ENCODE assay signal across 11 cellular contexts in genomic region chr16:67396775-67397450, GRCh38. TPM values are rescaled to one million over a fixed set of nuclear protein-coding genes. Genes with fewer than 3 reads are reported as not detected.
A peak's percentile ranks its signal among the peaks of the same experiment; 100 is the strongest.
DNase-seq lines count a peak whose midpoint lies in the region; ATAC-seq, FAIRE-seq and TF ChIP-seq lines count a peak whose summit lies in the region.
"Had no signal": no experiment of that assay in that cellular context is flagged by ENCODE, and none has a peak within 500 bp of the region (broad histone marks: within the 10 kb centered on the region; RNA-seq: fewer than 3 reads in every experiment).

No MANE protein-coding gene starts in this region.

- H3K36me3 ChIP-seq in heart right ventricle (no peaks in the 10 kb centered on the region), esophagus squamous epithelium (no peaks in the 10 kb centered on the region), vagina (no peaks in the 10 kb centered on the region), H7 (replicated peaks; ENCODE audit: control insufficient read depth, insufficient read depth, low read length) (no peaks in the 10 kb centered on the region)

- H3K27me3 ChIP-seq in heart right ventricle = peaks cover 0 to 60% (median 9%) of the 10 kb centered on the region in 7 donors
- peaks cover 0 to 17% (median 0%) of the 10 kb centered on the region in 4 donors for H3K27me3 ChIP-seq in esophagus squamous epithelium
- no peaks in the 10 kb centered on the region for H3K27me3 ChIP-seq in vagina
- H3K27me3 ChIP-seq in H7 (ENCODE audit: control insufficient read depth, insufficient read depth, low read length) = peaks cover 40% of the 10 kb centered on the region

- H3K4me3 Mint-ChIP-seq in neural crest cell = peak overlapping the region; percentile 56
- H3K4me3 Mint-ChIP-seq: memory B cell had no signal

- intact Hi-C loops in heart right ventricle (cut with DNase I) (loop anchor here in 4 of 10 donors (5.0 to 10.0 kb wide), 4 partner anchors 112 to 135 kb away; partner anchors contain the start of gene PLEKHG4 (in 1 of the 4)), left cardiac atrium (cut with DNase I) (loop anchor here in 1 of 2 donors (10.0 kb wide), 1 partner anchor 132 kb away; no protein-coding TSS in a partner anchor), esophagus squamous epithelium (cut with DNase I) (no loop called here), vagina (cut with DNase I) (no loop called here)

- H3K4me1 ChIP-seq in heart right ventricle (peaks cover 27 to 75% (median 57%) of the 10 kb centered on the region in 9 donors), esophagus squamous epithelium (peaks cover 64 to 84% (median 69%) of the 10 kb centered on the region in 3 donors), vagina (peaks cover 78% of the 10 kb centered on the region)

- DNase-seq in heart right ventricle = no peak
- no peak for DNase-seq in left cardiac atrium
- DNase-seq in esophagus squamous epithelium (lab: John Stamatoyannopoulos, UW) = no peak
- no peak for DNase-seq in neural crest cell (ENCODE audit: low read depth, low spot score)
- no peak for DNase-seq in vagina (ENCODE audit: extremely low spot score in 2 of 2)
- DNase-seq in NCI-H2196 treated with DMSO at 0.1 percent for 48 hours (lab: John Stamatoyannopoulos, UW; ENCODE audit: unreplicated experiment) = no peak
- no peak for DNase-seq in H54 (ENCODE audit: insufficient read length, low spot score)
- DNase-seq in H7 = no peak
- DNase-seq: stimulated activated naive CD4-positive, alpha-beta T cell treated with Interleukin-2 at 50 U/mL for 16 hours had no signal

- peaks cover 45% of the 10 kb centered on the region for H3K27me3 Mint-ChIP-seq in neural crest cell (ENCODE audit: low read depth)

- ATAC-seq in heart right ventricle (no peak), left cardiac atrium (no peak)

- no peak for FAIRE-seq in H54 (lab: Jason Lieb, UNC)

- peak overlapping the region in 9 of 10 donors; percentile 71 to 88 (median 83) for H3K27ac ChIP-seq in heart right ventricle
- H3K27ac ChIP-seq in esophagus squamous epithelium = peak overlapping the region; percentile 50 to 82 (median 80)
- H3K27ac ChIP-seq in vagina = peak overlapping the region; percentile 66

- peaks cover 26% of the 10 kb centered on the region for H3K4me1 Mint-ChIP-seq in neural crest cell

- TF ChIP-seq CTCF in heart right ventricle (IDR thresholded peaks at IDR 0.05) (no peak), esophagus squamous epithelium (IDR thresholded peaks at IDR 0.05) (no peak), neural crest cell (conservative IDR thresholded peaks at IDR 0.05) (no peak), vagina (IDR thresholded peaks at IDR 0.05) (no peak)

- peak overlapping the region; percentile 81 for H3K27ac Mint-ChIP-seq in neural crest cell (ENCODE audit: unreplicated experiment)
- H3K27ac Mint-ChIP-seq: memory B cell had no signal

- TF ChIP-seq POLR2A in esophagus squamous epithelium (IDR thresholded peaks at IDR 0.05) (no peak), vagina (IDR thresholded peaks at IDR 0.05) (no peak), H54 (IDR thresholded peaks at IDR 0.05; ENCODE audit: low read depth, low read length) (no peak)

- H3K9me3 ChIP-seq in heart right ventricle = no peaks in the 10 kb centered on the region
- H3K9me3 ChIP-seq in esophagus squamous epithelium = no peaks in the 10 kb centered on the region
- no peaks in the 10 kb centered on the region for H3K9me3 ChIP-seq in vagina

- no peaks in the 10 kb centered on the region for H3K9me3 Mint-ChIP-seq in neural crest cell
- H3K9me3 Mint-ChIP-seq: memory B cell had no signal

- WGBS in heart right ventricle, 2 donors = 75 to 79% methylated on average over 11 of the region's 11 CpGs
- WGBS in esophagus squamous epithelium, 2 donors = 67 to 88% methylated on average over 3 to 9 of the region's 11 CpGs

- no peaks in the 10 kb centered on the region for H3K36me3 Mint-ChIP-seq in neural crest cell (ENCODE audit: low read depth)
- H3K36me3 Mint-ChIP-seq: memory B cell had no signal

- peak overlapping the region in 1 of 10 donors; percentile 16 for H3K4me3 ChIP-seq in heart right ventricle
- peak overlapping the region in 1 of 4 donors; percentile 37 for H3K4me3 ChIP-seq in esophagus squamous epithelium
- H3K4me3 ChIP-seq in vagina = no peak overlapping the region
- H3K4me3 ChIP-seq in H7 (ENCODE audit: insufficient read depth, low read depth, low read length) = no peak overlapping the region

RNA-seq across cellular contexts. Expression of gene TPPP3, which starts 3.6 kb away (rescaled TPM):
- total RNA-seq in heart right ventricle = 10 to 100 TPM in 1 of 10 donors, 1 to 10 TPM in 9; 6.4 to 15.9 (median 9.0) TPM
- 10 to 100 TPM; 21.1 to 26.1 TPM for polyA plus RNA-seq in heart right ventricle
- 10 to 100 TPM; 22.9 to 40.1 TPM for total RNA-seq in left cardiac atrium
- total RNA-seq in esophagus squamous epithelium = 10 to 100 TPM in 2 of 4 donors, 1 to 10 TPM in 2; 3.0 to 26.2 (median 8.2) TPM
- 3.4 and 4.7 TPM in 2 replicates for total RNA-seq in neural crest cell
- 28.2 TPM for total RNA-seq in vagina
- 0.44 and 0.80 TPM in 2 replicates for total RNA-seq in H7 (2014; rRNA removed; shearing (Covaris generic))
- total RNA-seq: T-helper 2 cell treated with Interferon-gamma antibody and Interleukin-4, amounts not matched to agents 100 ng/mL and 5 ng/mL, for 36 hours had no signal

RNA-seq across cellular contexts. Expression of gene ZDHHC1, which starts 19.4 kb away (rescaled TPM):
- 1 to 10 TPM; 3.2 to 6.3 (median 4.2) TPM for total RNA-seq in heart right ventricle
- 1 to 10 TPM; 3.6 to 4.4 TPM for polyA plus RNA-seq in heart right ventricle
- total RNA-seq in left cardiac atrium = 1 to 10 TPM; 4.6 to 6.8 TPM
- 10 to 100 TPM in 1 of 4 donors, 1 to 10 TPM in 3; 2.5 to 11.1 (median 3.8) TPM for total RNA-seq in esophagus squamous epithelium
- 9.5 and 10.2 TPM in 2 replicates for total RNA-seq in neural crest cell
- 22.3 TPM for total RNA-seq in vagina
- 8.0 and 10.3 TPM in 2 replicates for total RNA-seq in H7 (2014; rRNA removed; shearing (Covaris generic))

RNA-seq across cellular contexts. Expression of gene HSD11B2, which starts 34.0 kb away (rescaled TPM):
- total RNA-seq in heart right ventricle (1 to 10 TPM in 1 of 10 donors, under 1 TPM in 8, not detected in 1; 0.16 to 1.4 (median 0.57) TPM), left cardiac atrium (1 to 10 TPM in 1 of 2 donors, not detected in 1; 1.6 TPM), esophagus squamous epithelium (10 to 100 TPM in 1 of 4 donors, 1 to 10 TPM in 3; 2.1 to 13.0 (median 6.7) TPM), neural crest cell (3.8 and 4.7 TPM in 2 replicates), vagina (30.2 TPM)
- polyA plus RNA-seq in heart right ventricle = under 1 TPM; 0.41 to 0.51 TPM
- 25.1 and 35.1 TPM in 2 replicates for total RNA-seq in H7 (2014; rRNA removed; shearing (Covaris generic))
